17 cellular contexts compared by ENCODE assay signal in genomic region chr4:165476214-165477098, GRCh38.
A peak's percentile ranks its signal among the peaks of the same experiment; 100 is the strongest.
DNase-seq lines count a peak whose midpoint lies in the region; ATAC-seq, FAIRE-seq and TF ChIP-seq lines count a peak whose summit lies in the region.
"Had no signal": no experiment of that assay in that cellular context is flagged by ENCODE, and none has a peak within 500 bp of the region (broad histone marks: within the 10 kb centered on the region; RNA-seq: fewer than 3 reads in every experiment).

No MANE protein-coding gene starts in this region.

- peaks cover 11% of the 10 kb centered on the region for H3K27me3 Mint-ChIP-seq in activated naive CD4-positive, alpha-beta T cell treated with anti-CD3 and anti-CD28 coated beads for 36 hours (ENCODE audit: low read depth)

- POLR2A ChIA-PET in IMR-90 (lab: Charles Lee; ENCODE audit: unreplicated experiment) = no interaction called here

- no peaks in the 10 kb centered on the region for H3K4me1 Mint-ChIP-seq in activated naive CD4-positive, alpha-beta T cell treated with anti-CD3 and anti-CD28 coated beads for 36 hours (ENCODE audit: low read depth)

- no peak overlapping the region for H2BK5ac ChIP-seq in IMR-90 (ENCODE audit: low read depth, low read length, poor library complexity, severe bottlenecking)

- H3K79me1 ChIP-seq in IMR-90 (ENCODE audit: low read depth in 1 of 2, low read length in 2 of 2) = no peaks in the 10 kb centered on the region

- no peak overlapping the region for H3K56ac ChIP-seq in IMR-90 (ENCODE audit: extremely low read depth, insufficient read depth, low read length)

- no peak for ATAC-seq in IMR-90 (ENCODE audit: low read depth)
- peak; percentile 47 to 52 for ATAC-seq in lower lobe of right lung
- ATAC-seq in GM21447 (IDR thresholded peaks at IDR 0.05; ENCODE audit: unreplicated experiment) = no peak
- no peak for ATAC-seq in GM21576 (IDR thresholded peaks at IDR 0.05; ENCODE audit: unreplicated experiment)
- ATAC-seq: body of pancreas; effector memory CD8-positive, alpha-beta T cell; GM12878; heart left ventricle had no signal

- WGBS in IMR-90 (ENCODE audit: extremely low coverage in 2 of 2, insufficient read length in 1 of 2), 2 experiments = 100% methylated on average over 4 of the region's 14 CpGs; no CpG with 5 or more reads in 1 of the 2 experiments

- H4K91ac ChIP-seq in IMR-90 (ENCODE audit: insufficient read depth, low read depth, low read length) = no peak overlapping the region

- no TSS peak for BruUV-seq in IMR-90 (replicated peaks; lab: Mats Ljungman, UMichigan)

- H3K9me3 ChIP-seq in IMR-90 (ENCODE audit: control insufficient read depth, insufficient read depth, low read length) (peaks cover 5% of the 10 kb centered on the region), lower lobe of right lung (peaks cover 14% of the 10 kb centered on the region)
- H3K9me3 ChIP-seq: thoracic aorta had no signal

- no peak overlapping the region for H3K18ac ChIP-seq in IMR-90 (ENCODE audit: low read depth, low read length)

- no peak overlapping the region for H2AFZ ChIP-seq in IMR-90 (replicated peaks; ENCODE audit: low read length, poor library complexity)

- FAIRE-seq in bronchial epithelial cell (lab: Jason Lieb, UNC) = peak; percentile 90
- FAIRE-seq: GM12878 had no signal

- H3K4me2 ChIP-seq in IMR-90 (ENCODE audit: low read depth, low read length) = no peak overlapping the region

- no peak overlapping the region for H3K23ac ChIP-seq in IMR-90 (ENCODE audit: low read depth, low read length)

- TF ChIP-seq CTCF in IMR-90 (conservative IDR thresholded peaks at IDR 0.05; ENCODE audit: low read depth, low read length) (no peak), bronchial epithelial cell (IDR thresholded peaks at IDR 0.05; ENCODE audit: insufficient read depth, low read length, severe bottlenecking) (no peak), lower lobe of right lung (IDR thresholded peaks at IDR 0.05) (no peak)

- no peak overlapping the region for H2BK15ac ChIP-seq in IMR-90 (ENCODE audit: low read depth, low read length)

- CTCF ChIA-PET in IMR-90 (lab: Yijun Ruan, JAX) = no interaction called here
- CTCF ChIA-PET in activated naive CD4-positive, alpha-beta T cell treated with anti-CD3 and anti-CD28 coated beads for 36 hours (lab: Charles Lee) = no interaction called here

- H2BK20ac ChIP-seq in IMR-90 (ENCODE audit: low read depth, low read length) = no peak overlapping the region

- dilution Hi-C loops in IMR-90 (cut with HindIII; ENCODE audit: low sequenced_read_pairs, unreplicated experiment) = no loop called here

- H3K27me3 ChIP-seq in IMR-90 (ENCODE audit: control insufficient read depth, insufficient read depth, low read length) = no peaks in the 10 kb centered on the region
- no peaks in the 10 kb centered on the region for H3K27me3 ChIP-seq in bronchial epithelial cell (ENCODE audit: control insufficient read depth, insufficient read depth, low read length)
- H3K27me3 ChIP-seq in lower lobe of right lung (ENCODE audit: low read depth) = no peaks in the 10 kb centered on the region
- H3K27me3 ChIP-seq: body of pancreas, heart left ventricle had no signal

- no peak overlapping the region for H3K4ac ChIP-seq in IMR-90 (ENCODE audit: low read depth, low read length)

- H2AK5ac ChIP-seq in IMR-90 (ENCODE audit: low read depth, low read length) = no peak overlapping the region

- no peaks in the 10 kb centered on the region for H4K20me1 ChIP-seq in IMR-90 (ENCODE audit: insufficient read depth, low read length)

- no peak overlapping the region for H4K8ac ChIP-seq in IMR-90 (ENCODE audit: low read depth in 2 of 2, low read length in 2 of 2)

- no peak overlapping the region for H2AK9ac ChIP-seq in IMR-90 (replicated peaks; ENCODE audit: low read depth, low read length, poor library complexity)

- no peak overlapping the region for H3K9ac ChIP-seq in IMR-90 (ENCODE audit: low read depth, low read length)

- H3K4me1 ChIP-seq in IMR-90 (ENCODE audit: control insufficient read depth, insufficient read depth, low read length) = no peaks in the 10 kb centered on the region
- no peaks in the 10 kb centered on the region for H3K4me1 ChIP-seq in lower lobe of right lung
- H3K4me1 ChIP-seq: body of pancreas, heart left ventricle had no signal

- H3K4me3 ChIP-seq in IMR-90 (ENCODE audit: insufficient read depth, low read depth, low read length) (no peak overlapping the region), bronchial epithelial cell (ENCODE audit: low read depth, low read length) (no peak overlapping the region), lower lobe of right lung (no peak overlapping the region)
- H3K4me3 ChIP-seq: body of pancreas, GM12878, heart left ventricle, thoracic aorta had no signal

- H2BK120ac ChIP-seq in IMR-90 (ENCODE audit: low read depth, low read length) = no peak overlapping the region

- no peak for TF ChIP-seq POLR2A in IMR-90 (IDR thresholded peaks at IDR 0.05; ENCODE audit: low read depth, low read length)

- H3K27ac ChIP-seq in IMR-90 (ENCODE audit: insufficient read depth, low read length) (no peak overlapping the region), lower lobe of right lung (no peak overlapping the region)
- H3K27ac ChIP-seq: body of pancreas, heart left ventricle had no signal

- no peak overlapping the region for H3K4me3 Mint-ChIP-seq in activated naive CD4-positive, alpha-beta T cell treated with anti-CD3 and anti-CD28 coated beads for 36 hours
- H3K4me3 Mint-ChIP-seq: activated T-helper 1 cell treated with anti-CD3 and anti-CD28 coated beads, Interleukin-12 subunit alpha, Interleukin-12 subunit beta, Interleukin-2, Interleukin-4 antibody, amounts not matched to agents 30 ng/mL and 10 ng/mL and 1 ng/mL, durations not matched to agents 14 hours and 24 hours and 36 hours; effector memory CD8-positive, alpha-beta T cell; T-helper 1 cell treated with Interleukin-12 subunit alpha and Interleukin-12 subunit beta and Interleukin-4 antibody, amounts not matched to agents 30 μg/mL and 1 μg/mL, for 36 hours had no signal

- TF ChIP-seq RAD21 in IMR-90 (IDR thresholded peaks at IDR 0.05; ENCODE audit: low read length) = no peak

- H3K27ac Mint-ChIP-seq in activated naive CD4-positive, alpha-beta T cell treated with anti-CD3 and anti-CD28 coated beads for 36 hours = no peak overlapping the region
- H3K27ac Mint-ChIP-seq: activated T-helper 1 cell treated with anti-CD3 and anti-CD28 coated beads, Interleukin-12 subunit alpha, Interleukin-12 subunit beta, Interleukin-2, Interleukin-4 antibody, amounts not matched to agents 30 ng/mL and 10 ng/mL and 1 ng/mL, durations not matched to agents 14 hours and 24 hours and 36 hours; effector memory CD8-positive, alpha-beta T cell; T-helper 1 cell treated with Interleukin-12 subunit alpha and Interleukin-12 subunit beta and Interleukin-4 antibody, amounts not matched to agents 30 μg/mL and 1 μg/mL, for 36 hours had no signal

- peaks cover 6% of the 10 kb centered on the region for H3K9me3 Mint-ChIP-seq in activated naive CD4-positive, alpha-beta T cell treated with anti-CD3 and anti-CD28 coated beads for 36 hours
- H3K9me3 Mint-ChIP-seq: effector memory CD8-positive, alpha-beta T cell had no signal

- H3K36me3 ChIP-seq in IMR-90 (ENCODE audit: control insufficient read depth, insufficient read depth, low read length) = no peaks in the 10 kb centered on the region
- H3K36me3 ChIP-seq in bronchial epithelial cell (ENCODE audit: control insufficient read depth, insufficient read depth, low read length) = no peaks in the 10 kb centered on the region
- H3K36me3 ChIP-seq in lower lobe of right lung = no peaks in the 10 kb centered on the region
- H3K36me3 ChIP-seq: heart left ventricle, thoracic aorta had no signal

- no peak overlapping the region for H3K14ac ChIP-seq in IMR-90 (replicated peaks; ENCODE audit: low read depth, low read length)

- H3K36me3 Mint-ChIP-seq in activated naive CD4-positive, alpha-beta T cell treated with anti-CD3 and anti-CD28 coated beads for 36 hours (ENCODE audit: low read depth) = no peaks in the 10 kb centered on the region

- H3K9me1 ChIP-seq in IMR-90 (ENCODE audit: insufficient read depth, low read length) = no peaks in the 10 kb centered on the region

- DNase-seq in A172 (ENCODE audit: low spot score) (peak; percentile 83), IMR-90 (peak; percentile 2), bronchial epithelial cell (ENCODE audit: low read depth) (peak; percentile 96), lower lobe of right lung (no peak), NCI-H2227 (lab: John Stamatoyannopoulos, UW; ENCODE audit: unreplicated experiment) (no peak)
- DNase-seq in activated naive CD4-positive, alpha-beta T cell treated with anti-CD3 and anti-CD28 coated beads for 36 hours = no peak
- DNase-seq: body of pancreas; DND-41; effector memory CD8-positive, alpha-beta T cell; heart left ventricle; NCI-H2081 had no signal

- in situ Hi-C loops in IMR-90 (cut with MboI; ENCODE audit: low sequenced_read_pairs) = no loop called here

- intact Hi-C loops in IMR-90 (cut with micrococcal nuclease) = no loop called here
- intact Hi-C loops in lower lobe of right lung (cut with DNase I) = no loop called here
- intact Hi-C loops in activated naive CD4-positive, alpha-beta T cell treated with anti-CD3 and anti-CD28 coated beads for 36 hours (cut with micrococcal nuclease) = no loop called here

- H4K5ac ChIP-seq in IMR-90 (ENCODE audit: low read depth, low read length) = no peak overlapping the region

TF ChIP-seq in IMR-90, 13 proteins besides CTCF, POLR2A, EP300 and RAD21 (continues in another document):
- TF ChIP-seq NFE2L2 (IDR thresholded peaks at IDR 0.05; ENCODE audit: low read depth, low read length) = no peak
- no peak for TF ChIP-seq MAZ (IDR thresholded peaks at IDR 0.05; ENCODE audit: borderline replicate concordance, low read depth, low read length)
- TF ChIP-seq RFX5 (IDR thresholded peaks at IDR 0.05; ENCODE audit: low read depth, low read length) = no peak
- TF ChIP-seq, protein P1, sequence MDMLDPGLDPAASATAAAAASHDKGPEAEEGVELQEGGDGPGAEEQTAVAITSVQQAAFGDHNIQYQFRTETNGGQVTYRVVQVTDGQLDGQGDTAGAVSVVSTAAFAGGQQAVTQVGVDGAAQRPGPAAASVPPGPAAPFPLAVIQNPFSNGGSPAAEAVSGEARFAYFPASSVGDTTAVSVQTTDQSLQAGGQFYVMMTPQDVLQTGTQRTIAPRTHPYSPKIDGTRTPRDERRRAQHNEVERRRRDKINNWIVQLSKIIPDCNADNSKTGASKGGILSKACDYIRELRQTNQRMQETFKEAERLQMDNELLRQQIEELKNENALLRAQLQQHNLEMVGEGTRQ (IDR thresholded peaks at IDR 0.05; ENCODE audit: low read depth, low read length) = no peak
- no peak for TF ChIP-seq CHD1 (IDR thresholded peaks at IDR 0.05; ENCODE audit: low read depth, low read length)
- no peak for TF ChIP-seq SMC3 (IDR thresholded peaks at IDR 0.05; ENCODE audit: low read depth, low read length)
- TF ChIP-seq MAFK (IDR thresholded peaks at IDR 0.05; ENCODE audit: low read depth, low read length) = no peak
- no peak for TF ChIP-seq CEBPB (IDR thresholded peaks at IDR 0.05; ENCODE audit: low read depth, low read length)
- no peak for TF ChIP-seq RCOR1 (IDR thresholded peaks at IDR 0.05; ENCODE audit: insufficient replicate concordance, low read length)
- TF ChIP-seq MXI1 (IDR thresholded peaks at IDR 0.05; ENCODE audit: borderline replicate concordance, low read depth, low read length) = no peak
- no peak for TF ChIP-seq FOS (IDR thresholded peaks at IDR 0.05; ENCODE audit: low read depth, low read length)

Comparison
In these comparisons a context has a peak if more than half of its experiments do, and no peak if none do; other contexts are left out.
1. DNase-seq: peak in A172 (single experiment), IMR-90 (single experiment) and bronchial epithelial cell (single experiment); none in lower lobe of right lung (single experiment), activated naive CD4-positive, alpha-beta T cell treated with anti-CD3 and anti-CD28 coated beads for 36 hours (single experiment) and NCI-H2227 (single experiment).
2. ATAC-seq: peak in lower lobe of right lung (2 of 2); none in IMR-90 (single experiment), GM21447 (single experiment) and GM21576 (single experiment).